1 cellular context compared by ENCODE assay signal in the genomic region with DNA sequence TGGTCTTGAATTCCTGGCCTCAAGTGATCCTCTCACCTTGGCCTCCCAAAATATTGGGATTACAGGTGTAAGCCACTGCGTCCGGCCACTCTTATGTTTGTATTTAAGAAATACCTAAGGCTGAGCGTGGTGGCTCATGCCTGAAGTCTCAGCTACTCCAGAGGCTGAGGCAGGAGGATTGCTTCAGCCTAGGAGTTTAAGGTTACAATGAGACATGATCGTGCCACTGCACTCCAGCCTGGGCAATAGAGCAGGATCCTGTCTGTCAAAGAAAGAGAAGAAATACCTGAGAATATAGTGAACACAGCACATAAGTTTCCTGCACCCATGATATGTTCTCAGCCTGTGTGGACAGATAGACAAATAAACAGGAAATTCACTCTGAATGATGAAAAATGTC.
TF ChIP-seq lines count a peak whose summit lies in the region.

No MANE protein-coding gene starts in this region.

TF ChIP-seq in A549, 52 proteins besides CTCF, POLR2A, EP300 and RAD21 (continued from another document):
- TF ChIP-seq, protein P1, sequence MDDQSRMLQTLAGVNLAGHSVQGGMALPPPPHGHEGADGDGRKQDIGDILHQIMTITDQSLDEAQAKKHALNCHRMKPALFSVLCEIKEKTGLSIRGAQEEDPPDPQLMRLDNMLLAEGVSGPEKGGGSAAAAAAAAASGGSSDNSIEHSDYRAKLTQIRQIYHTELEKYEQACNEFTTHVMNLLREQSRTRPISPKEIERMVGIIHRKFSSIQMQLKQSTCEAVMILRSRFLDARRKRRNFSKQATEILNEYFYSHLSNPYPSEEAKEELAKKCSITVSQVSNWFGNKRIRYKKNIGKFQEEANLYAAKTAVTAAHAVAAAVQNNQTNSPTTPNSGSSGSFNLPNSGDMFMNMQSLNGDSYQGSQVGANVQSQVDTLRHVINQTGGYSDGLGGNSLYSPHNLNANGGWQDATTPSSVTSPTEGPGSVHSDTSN (IDR thresholded peaks at IDR 0.05), result no peak
- no peak for TF ChIP-seq GATA3 (IDR thresholded peaks at IDR 0.05; ENCODE audit: borderline replicate concordance)
- TF ChIP-seq ZFP36 (IDR thresholded peaks at IDR 0.05; ENCODE audit: borderline replicate concordance, partially characterized antibody), result no peak
- no peak for TF ChIP-seq RFX5 (IDR thresholded peaks at IDR 0.05)
- TF ChIP-seq, protein P2, sequence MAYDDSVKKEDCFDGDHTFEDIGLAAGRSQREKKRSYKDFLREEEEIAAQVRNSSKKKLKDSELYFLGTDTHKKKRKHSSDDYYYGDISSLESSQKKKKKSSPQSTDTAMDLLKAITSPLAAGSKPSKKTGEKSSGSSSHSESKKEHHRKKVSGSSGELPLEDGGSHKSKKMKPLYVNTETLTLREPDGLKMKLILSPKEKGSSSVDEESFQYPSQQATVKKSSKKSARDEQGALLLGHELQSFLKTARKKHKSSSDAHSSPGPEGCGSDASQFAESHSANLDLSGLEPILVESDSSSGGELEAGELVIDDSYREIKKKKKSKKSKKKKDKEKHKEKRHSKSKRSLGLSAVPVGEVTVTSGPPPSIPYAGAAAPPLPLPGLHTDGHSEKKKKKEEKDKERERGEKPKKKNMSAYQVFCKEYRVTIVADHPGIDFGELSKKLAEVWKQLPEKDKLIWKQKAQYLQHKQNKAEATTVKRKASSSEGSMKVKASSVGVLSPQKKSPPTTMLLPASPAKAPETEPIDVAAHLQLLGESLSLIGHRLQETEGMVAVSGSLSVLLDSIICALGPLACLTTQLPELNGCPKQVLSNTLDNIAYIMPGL (CRISPR knock-in tag; IDR thresholded peaks at IDR 0.05; ENCODE audit: borderline replicate concordance), result no peak
- TF ChIP-seq, protein P3, sequence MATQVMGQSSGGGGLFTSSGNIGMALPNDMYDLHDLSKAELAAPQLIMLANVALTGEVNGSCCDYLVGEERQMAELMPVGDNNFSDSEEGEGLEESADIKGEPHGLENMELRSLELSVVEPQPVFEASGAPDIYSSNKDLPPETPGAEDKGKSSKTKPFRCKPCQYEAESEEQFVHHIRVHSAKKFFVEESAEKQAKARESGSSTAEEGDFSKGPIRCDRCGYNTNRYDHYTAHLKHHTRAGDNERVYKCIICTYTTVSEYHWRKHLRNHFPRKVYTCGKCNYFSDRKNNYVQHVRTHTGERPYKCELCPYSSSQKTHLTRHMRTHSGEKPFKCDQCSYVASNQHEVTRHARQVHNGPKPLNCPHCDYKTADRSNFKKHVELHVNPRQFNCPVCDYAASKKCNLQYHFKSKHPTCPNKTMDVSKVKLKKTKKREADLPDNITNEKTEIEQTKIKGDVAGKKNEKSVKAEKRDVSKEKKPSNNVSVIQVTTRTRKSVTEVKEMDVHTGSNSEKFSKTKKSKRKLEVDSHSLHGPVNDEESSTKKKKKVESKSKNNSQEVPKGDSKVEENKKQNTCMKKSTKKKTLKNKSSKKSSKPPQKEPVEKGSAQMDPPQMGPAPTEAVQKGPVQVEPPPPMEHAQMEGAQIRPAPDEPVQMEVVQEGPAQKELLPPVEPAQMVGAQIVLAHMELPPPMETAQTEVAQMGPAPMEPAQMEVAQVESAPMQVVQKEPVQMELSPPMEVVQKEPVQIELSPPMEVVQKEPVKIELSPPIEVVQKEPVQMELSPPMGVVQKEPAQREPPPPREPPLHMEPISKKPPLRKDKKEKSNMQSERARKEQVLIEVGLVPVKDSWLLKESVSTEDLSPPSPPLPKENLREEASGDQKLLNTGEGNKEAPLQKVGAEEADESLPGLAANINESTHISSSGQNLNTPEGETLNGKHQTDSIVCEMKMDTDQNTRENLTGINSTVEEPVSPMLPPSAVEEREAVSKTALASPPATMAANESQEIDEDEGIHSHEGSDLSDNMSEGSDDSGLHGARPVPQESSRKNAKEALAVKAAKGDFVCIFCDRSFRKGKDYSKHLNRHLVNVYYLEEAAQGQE (IDR thresholded peaks at IDR 0.05), result no peak
- no peak for TF ChIP-seq FOSL2 (IDR thresholded peaks at IDR 0.05)
- no peak for TF ChIP-seq FOSL2 (CRISPR knock-in tag; IDR thresholded peaks at IDR 0.05)
- TF ChIP-seq ZC3H11A (IDR thresholded peaks at IDR 0.05), result no peak
- TF ChIP-seq NPAS2 (CRISPR knock-in tag; IDR thresholded peaks at IDR 0.05; ENCODE audit: borderline replicate concordance), result no peak
